In genomic region chr4:54232151-54232688, GRCh38 we compare ENCODE assay signal across 10 cellular contexts. TPM values are rescaled to one million over a fixed set of nuclear protein-coding genes. Genes with fewer than 3 reads are reported as not detected.
DNase-seq lines count a peak whose midpoint lies in the region; ATAC-seq and TF ChIP-seq lines count a peak whose summit lies in the region.
"Had no signal": no experiment of that assay in that cellular context is flagged by ENCODE, and none has a peak within 500 bp of the region (broad histone marks: within the 10 kb centered on the region; RNA-seq: fewer than 3 reads in every experiment).

No MANE protein-coding gene starts in this region.

- H3K9me3 Mint-ChIP-seq in CD14-positive monocyte (peaks cover 0 to 40% (median 15%) of the 10 kb centered on the region in 7 donors), neural progenitor cell (no peaks in the 10 kb centered on the region)

- H3K4me3 ChIP-seq in fibroblast of mammary gland (ENCODE audit: control insufficient read depth, low read depth, low read length), result peak overlapping the region; percentile 95
- peak overlapping the region; percentile 55 for H3K4me3 ChIP-seq in neural progenitor cell

- intact Hi-C loops in CD14-positive monocyte (cut with micrococcal nuclease), result loop anchor here (2.0 to 10.0 kb wide), 6 partner anchors 323 to 1857 kb away; no protein-coding TSS in a partner anchor

- H3K4me3 Mint-ChIP-seq in CD14-positive monocyte (peak overlapping the region; percentile 75 to 93), neural progenitor cell (peak overlapping the region; percentile 76)

- no peaks in the 10 kb centered on the region for H3K36me3 ChIP-seq in neural progenitor cell

- H3K4me1 ChIP-seq in neural progenitor cell, result peaks cover 9% of the 10 kb centered on the region

- no peak overlapping the region for H3K27ac ChIP-seq in neural progenitor cell

- H3K27me3 Mint-ChIP-seq in CD14-positive monocyte (ENCODE audit: low read depth in 3 of 3) (peaks cover 63 to 86% (median 76%) of the 10 kb centered on the region in 3 donors), neural progenitor cell (ENCODE audit: insufficient read depth, low read depth) (peaks cover 52% of the 10 kb centered on the region)

- no peak for DNase-seq in CD14-positive monocyte (ENCODE audit: low spot score)
- DNase-seq in NCI-H748 treated with DMSO at 0.1 percent for 48 hours (lab: John Stamatoyannopoulos, UW), result peak; percentile 40
- DNase-seq in fibroblast of mammary gland (ENCODE audit: low read depth), result peak; percentile 20
- DNase-seq in neural progenitor cell (ENCODE audit: low spot score), result peak; percentile 25
- DNase-seq in NCI-H345 treated with DMSO at 0.1 percent for 48 hours (lab: John Stamatoyannopoulos, UW; ENCODE audit: unreplicated experiment), result no peak
- no peak for DNase-seq in GM19238 (ENCODE audit: insufficient read length, low spot score)
- no peak for DNase-seq in occipital lobe (lab: John Stamatoyannopoulos, UW)
- DNase-seq: midbrain had no signal

- H3K9me3 ChIP-seq in neural progenitor cell (ENCODE audit: low read depth), result no peaks in the 10 kb centered on the region

- H3K4me1 Mint-ChIP-seq in CD14-positive monocyte, result peaks cover 54% of the 10 kb centered on the region
- peaks cover 14% of the 10 kb centered on the region for H3K4me1 Mint-ChIP-seq in neural progenitor cell

- no peak for ATAC-seq in HG02623 (IDR thresholded peaks at IDR 0.05; ENCODE audit: unreplicated experiment)

- H2AFZ ChIP-seq in neural progenitor cell (replicated peaks), result peak overlapping the region; percentile 52

- H4K20me1 ChIP-seq in neural progenitor cell (ENCODE audit: low read depth), result peaks cover 3% of the 10 kb centered on the region

- peaks cover 15% of the 10 kb centered on the region for H3F3A ChIP-seq in neural progenitor cell (ENCODE audit: low read depth)

- peaks cover 0 to 7% of the 10 kb centered on the region in 2 donors for H3K36me3 Mint-ChIP-seq in CD14-positive monocyte
- H3K36me3 Mint-ChIP-seq in neural progenitor cell, result no peaks in the 10 kb centered on the region

- no peaks in the 10 kb centered on the region for H3K79me2 ChIP-seq in neural progenitor cell (ENCODE audit: low read depth)

- peak overlapping the region in 1 of 7 donors; percentile 11 for H3K27ac Mint-ChIP-seq in CD14-positive monocyte
- H3K27ac Mint-ChIP-seq in neural progenitor cell, result no peak overlapping the region

- TF ChIP-seq CTCF in CD14-positive monocyte (IDR thresholded peaks at IDR 0.05), result no peak
- no peak for TF ChIP-seq CTCF in fibroblast of mammary gland (conservative IDR thresholded peaks at IDR 0.05; ENCODE audit: control insufficient read depth, insufficient read depth, low read depth, low read length)
- no peak for TF ChIP-seq CTCF in neural progenitor cell (IDR thresholded peaks at IDR 0.05)

- peaks cover 76% of the 10 kb centered on the region for H3K27me3 ChIP-seq in neural progenitor cell

- H3K9ac ChIP-seq in neural progenitor cell, result no peak overlapping the region

- H3K4me2 ChIP-seq in neural progenitor cell, result peak overlapping the region; percentile 58

RNA-seq across cellular contexts. Expression of gene PDGFRA, which starts 3.1 kb away (rescaled TPM):
- not detected for polyA plus RNA-seq in CD14-positive monocyte
- 1.8 and 2.1 TPM in 2 replicates for total RNA-seq in neural progenitor cell (ENCODE audit: low replicate concordance)
- total RNA-seq in occipital lobe, result 74.7 TPM
- total RNA-seq: HT1080 had no signal

Comparison
In these comparisons a context has a peak if more than half of its experiments do, and no peak if none do; other contexts are left out.
1. DNase-seq: peak in NCI-H748 treated with DMSO at 0.1 percent for 48 hours (single experiment), fibroblast of mammary gland (single experiment) and neural progenitor cell (single experiment); none in CD14-positive monocyte (single experiment), NCI-H345 treated with DMSO at 0.1 percent for 48 hours (single experiment), GM19238 (single experiment) and occipital lobe (single experiment).
2. RNA of gene PDGFRA, which starts 3.1 kb away (total RNA-seq): 74.7 TPM in occipital lobe (single experiment); 1.8 to 2.1 TPM in neural progenitor cell; every median in the first group is over 10 times any median in the second.